In genomic region chr13:48318714-48319457, GRCh38 we compare ENCODE assay signal across 10 cellular contexts. TPM values are rescaled to one million over a fixed set of nuclear protein-coding genes. Genes with fewer than 3 reads are reported as not detected.
DNase-seq lines count a peak whose midpoint lies in the region; ATAC-seq, FAIRE-seq and TF ChIP-seq lines count a peak whose summit lies in the region.
"Had no signal": no experiment of that assay in that cellular context is flagged by ENCODE, and none has a peak within 500 bp of the region (broad histone marks: within the 10 kb centered on the region; RNA-seq: fewer than 3 reads in every experiment).

No MANE protein-coding gene starts in this region.

- peak overlapping the region; percentile 31 for H3K4me3 ChIP-seq in mononuclear cell (ENCODE audit: low read length)
- H3K4me3 ChIP-seq in transverse colon: peak overlapping the region in 3 of 4 donors; percentile 11 to 45 (median 16)

- 79 to 80% methylated on average over 3 to 48 of the region's 48 CpGs for WGBS in transverse colon (ENCODE audit: low coverage in 1 of 2), 2 donors

- H3K36me3 ChIP-seq in transverse colon: no peaks in the 10 kb centered on the region

- H3K9me3 Mint-ChIP-seq in central memory CD8-positive, alpha-beta T cell: no peaks in the 10 kb centered on the region

- no peak for TF ChIP-seq CTCF in transverse colon (IDR thresholded peaks at IDR 0.05)

- intact Hi-C loops in transverse colon (cut with DNase I; ENCODE audit: low total_unique reads): no loop called here

- H3K27me3 ChIP-seq in mononuclear cell (ENCODE audit: insufficient read depth, low read length): no peaks in the 10 kb centered on the region
- no peaks in the 10 kb centered on the region for H3K27me3 ChIP-seq in transverse colon

- no peak for ATAC-seq in central memory CD8-positive, alpha-beta T cell (replicated peaks; ENCODE audit: extremely low read depth, poor library complexity, severe bottlenecking)

- H3K9me3 ChIP-seq in mononuclear cell (ENCODE audit: low read depth, low read length) (peaks cover 10% of the 10 kb centered on the region), transverse colon (peaks cover 0 to 9% of the 10 kb centered on the region in 2 donors)

- H3K4me1 ChIP-seq in mononuclear cell (ENCODE audit: insufficient read depth, low read length): peaks cover 34% of the 10 kb centered on the region
- no peaks in the 10 kb centered on the region for H3K4me1 ChIP-seq in transverse colon

- H3K27ac ChIP-seq in transverse colon: no peak overlapping the region

- no peak for TF ChIP-seq EP300 in transverse colon (IDR thresholded peaks at IDR 0.05; ENCODE audit: low read depth)

- peaks cover 30% of the 10 kb centered on the region for H3K4me1 Mint-ChIP-seq in central memory CD8-positive, alpha-beta T cell

- TF ChIP-seq POLR2A in transverse colon (IDR thresholded peaks at IDR 0.05) (no peak), H54 (IDR thresholded peaks at IDR 0.05; ENCODE audit: low read depth, low read length) (no peak)

- in situ Hi-C loops in transverse colon (cut with MboI; ENCODE audit: low pct_ligation_motif_present in 1 of 4, low pct_unique_long_range_greater_than_20kb in 1 of 4, low sequenced_read_pairs in 3 of 4): loop anchor here in 1 of 4 donors (25.0 kb wide), 1 partner anchor 268 kb away; no protein-coding TSS in a partner anchor

- H3K4me3 Mint-ChIP-seq in central memory CD8-positive, alpha-beta T cell: peak overlapping the region; percentile 79

- FAIRE-seq in H54 (lab: Jason Lieb, UNC): no peak

- peak; percentile 67 for DNase-seq in activated effector memory CD4-positive, alpha-beta T cell treated with anti-CD3 and anti-CD28 coated beads, Interleukin-2, amount 50 U/mL, for 16 hours
- no peak for DNase-seq in activated effector memory CD4-positive, alpha-beta T cell treated with Interleukin-2 at 50 U/mL for 16 hours
- no peak for DNase-seq in central memory CD8-positive, alpha-beta T cell (ENCODE audit: low spot score in 2 of 2)
- DNase-seq in transverse colon (no peak), NCI-H128 (lab: John Stamatoyannopoulos, UW; ENCODE audit: unreplicated experiment) (no peak), H54 (ENCODE audit: insufficient read length, low spot score) (no peak), midbrain (lab: John Stamatoyannopoulos, UW) (no peak)
- DNase-seq: ACHN, NCI-H748 treated with DMSO at 0.1 percent for 48 hours had no signal

- H3K27me3 Mint-ChIP-seq in central memory CD8-positive, alpha-beta T cell: no peaks in the 10 kb centered on the region

- H3K27ac Mint-ChIP-seq in central memory CD8-positive, alpha-beta T cell (ENCODE audit: low read depth): peak overlapping the region; percentile 79

- H3K36me3 Mint-ChIP-seq in central memory CD8-positive, alpha-beta T cell (ENCODE audit: insufficient read depth): peaks cover 21% of the 10 kb centered on the region

RNA-seq across cellular contexts. Expression of gene RB1, which starts 15.3 kb away (rescaled TPM):
- 21.6 TPM for total RNA-seq in mononuclear cell
- 10 to 100 TPM; 14.6 to 31.0 (median 23.2) TPM for total RNA-seq in transverse colon
